Comparison of ENCODE assay signal across 9 cellular contexts in the genomic region with DNA sequence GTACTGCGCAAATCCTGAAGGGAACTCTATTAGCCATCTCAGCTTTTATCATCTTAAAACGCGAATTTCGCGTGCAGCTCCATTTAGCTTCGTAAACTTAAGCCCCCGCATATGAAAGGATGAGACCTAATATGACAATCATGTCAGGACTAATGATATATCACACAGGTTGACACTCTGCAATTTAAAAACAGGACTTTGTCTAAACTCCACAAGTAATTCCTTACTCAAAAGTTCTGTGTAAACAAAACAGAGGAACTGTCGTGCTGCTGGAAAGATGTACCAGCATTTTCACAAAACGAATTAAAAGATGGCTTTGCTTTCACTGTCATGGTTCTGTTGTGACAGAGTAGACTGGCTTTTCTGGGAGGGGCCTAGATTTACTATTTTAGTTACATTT. TPM values are rescaled to one million over a fixed set of nuclear protein-coding genes. Genes with fewer than 3 reads are reported as not detected.
DNase-seq lines count a peak whose midpoint lies in the region; ATAC-seq, FAIRE-seq and TF ChIP-seq lines count a peak whose summit lies in the region.
"Had no signal": no experiment of that assay in that cellular context is flagged by ENCODE, and none has a peak within 500 bp of the region (broad histone marks: within the 10 kb centered on the region; RNA-seq: fewer than 3 reads in every experiment).

No MANE protein-coding gene starts in this region.

- FAIRE-seq in GM12892 (lab: Jason Lieb, UNC) = no peak

- peaks cover 0 to 4% (median 0%) of the 10 kb centered on the region in 7 donors for H3K9me3 Mint-ChIP-seq in naive B cell

- peaks cover 23 to 25% (median 24%) of the 10 kb centered on the region in 3 donors for H3K4me1 Mint-ChIP-seq in naive B cell

- DNase-seq in Ammon's horn (ENCODE audit: low spot score) (peak; percentile 12), choroid plexus epithelial cell (ENCODE audit: low read depth) (no peak), naive B cell (no peak), GM12892 (ENCODE audit: insufficient read length) (no peak), AML-193 (lab: John Stamatoyannopoulos, UW) (no peak)
- DNase-seq: Kasumi-1 had no signal

- H3K4me3 ChIP-seq in KMS-11 (IDR thresholded peaks at IDR 0.05; ENCODE audit: insufficient read depth, low read depth, low read length) (no peak overlapping the region), choroid plexus epithelial cell (ENCODE audit: low read depth, low read length) (peak overlapping the region; percentile 89)

- peak overlapping the region; percentile 77 to 99 (median 95) for H3K27ac Mint-ChIP-seq in naive B cell

- ATAC-seq in naive B cell (ENCODE audit: low read depth in 2 of 2) (no peak), HG03108 (IDR thresholded peaks at IDR 0.05; ENCODE audit: unreplicated experiment) (no peak), GM18909 (IDR thresholded peaks at IDR 0.05; ENCODE audit: poor library complexity, unreplicated experiment) (no peak)

- H3K4me3 Mint-ChIP-seq in naive B cell = peak overlapping the region; percentile 90 to 97 (median 96)

- no peaks in the 10 kb centered on the region for H3K79me2 ChIP-seq in KMS-11 (ENCODE audit: insufficient read depth, low read depth)

- H2AFZ ChIP-seq in KMS-11 (ENCODE audit: low read depth) = peak overlapping the region; percentile 66; the same call in 1 of the 2 replicates

- no peak overlapping the region for H3K27ac ChIP-seq in KMS-11

- no peaks in the 10 kb centered on the region for H3K36me3 ChIP-seq in KMS-11 (ENCODE audit: insufficient read depth)

- H3K27me3 Mint-ChIP-seq in naive B cell = no peaks in the 10 kb centered on the region

- no peaks in the 10 kb centered on the region for H4K20me1 ChIP-seq in KMS-11 (ENCODE audit: insufficient read depth)

- peaks cover 0 to 3% of the 10 kb centered on the region in 2 donors for H3K36me3 Mint-ChIP-seq in naive B cell

- peak overlapping the region; percentile 92; the same call in 1 of the 2 replicates for H3K9ac ChIP-seq in KMS-11

- no peak for TF ChIP-seq POLR2A in GM12892 (IDR thresholded peaks at IDR 0.05; ENCODE audit: low read depth, low read length)

- H3K4me2 ChIP-seq in KMS-11 = peak overlapping the region; percentile 87

- H3K27me3 ChIP-seq in KMS-11 (ENCODE audit: insufficient read depth, low read depth) = no peaks in the 10 kb centered on the region

- H3K4me1 ChIP-seq in KMS-11 (ENCODE audit: low read depth, poor library complexity, severe bottlenecking) = peaks cover 25% of the 10 kb centered on the region

- TF ChIP-seq CTCF in KMS-11 (conservative IDR thresholded peaks at IDR 0.05; ENCODE audit: low read depth, low read length) (no peak), choroid plexus epithelial cell (conservative IDR thresholded peaks at IDR 0.05; ENCODE audit: low read depth, low read length) (no peak)

RNA-seq across cellular contexts. Expression of a gene that starts 0.7 kb away (rescaled TPM):
- 1 to 10 TPM in 5 of 6 donors, under 1 TPM in 1; 0.45 to 5.9 (median 1.6) TPM for polyA plus RNA-seq in naive B cell (ENCODE audit: low read depth in 6 of 6)
- polyA plus RNA-seq in GM12892 (2012; ENCODE audit: missing spikeins) = 1.8 TPM

RNA-seq across cellular contexts. Expression of a gene that starts 0.9 kb away (rescaled TPM):
- 10 to 100 TPM in 2 of 6 donors, 1 to 10 TPM in 4; 5.1 to 24.4 (median 8.1) TPM for polyA plus RNA-seq in naive B cell (ENCODE audit: low read depth in 6 of 6)
- 3.3 TPM for polyA plus RNA-seq in GM12892 (2012; ENCODE audit: missing spikeins)
